Comparison of ENCODE assay signal across 8 cellular contexts in genomic region chr16:1379054-1379862, GRCh38.
A peak's percentile ranks its signal among the peaks of the same experiment; 100 is the strongest.
DNase-seq lines count a peak whose midpoint lies in the region; ATAC-seq and TF ChIP-seq lines count a peak whose summit lies in the region.

No MANE protein-coding gene starts in this region.

- POLR2A ChIA-PET in RWPE1 (lab: Yijun Ruan, JAX; ENCODE audit: low non-redundant PET), result interaction anchor here (0.6 kb wide), 2 partner anchors 19 to 1632 kb away, joined by 3 read pairs; no protein-coding TSS in a partner anchor

- H3K4me3 ChIP-seq in GM12864 (ENCODE audit: low read depth, low read length), result peak overlapping the region; percentile 62
- H3K4me3 ChIP-seq in neutrophil (ENCODE audit: low read depth in 1 of 2, low read length in 1 of 2), result peak overlapping the region; percentile 40 to 65
- H3K4me3 ChIP-seq in subcutaneous abdominal adipose tissue (ENCODE audit: low read depth in 1 of 5, low read length in 5 of 5), result peak overlapping the region in 3 of 5 donors; percentile 47 to 63 (median 51)

- TF ChIP-seq CTCF in GM12864 (IDR thresholded peaks at IDR 0.05; ENCODE audit: low read depth, low read length, missing control alignments) (no peak), RWPE1 (conservative IDR thresholded peaks at IDR 0.05; ENCODE audit: low read depth) (no peak), neutrophil (IDR thresholded peaks at IDR 0.05) (no peak)

- CTCF ChIA-PET in RWPE1 (lab: Yijun Ruan, JAX), result interaction anchor here (0.5 to 2.3 kb wide), 2 partner anchors 16 to 199 kb away, joined by 4 to 7 read pairs; no protein-coding TSS in a partner anchor

- H3K9ac ChIP-seq in subcutaneous abdominal adipose tissue (ENCODE audit: low read length in 5 of 5), result peak overlapping the region in 4 of 5 donors; percentile 68 to 88 (median 79)

- H3K4me1 ChIP-seq in neutrophil (ENCODE audit: control insufficient read depth in 1 of 2, insufficient read depth in 1 of 2, low read depth in 1 of 2, low read length in 1 of 2) (peaks cover 8 to 21% of the 10 kb centered on the region in 2 experiments), subcutaneous abdominal adipose tissue (ENCODE audit: control insufficient read depth in 5 of 5, insufficient read depth in 5 of 5, low read length in 5 of 5) (peaks cover 5 to 36% (median 21%) of the 10 kb centered on the region in 5 donors)

- DNase-seq in GM12864 (ENCODE audit: low read depth), result no peak
- peak; percentile 84 for DNase-seq in RWPE1 (ENCODE audit: low spot score)
- DNase-seq in activated gamma-delta T cell treated with Interleukin-2 at 50 U/mL for 16 hours, result peak; percentile 50
- peak; percentile 22 for DNase-seq in foreskin melanocyte

- H3K9me3 ChIP-seq in neutrophil (no peaks in the 10 kb centered on the region), subcutaneous abdominal adipose tissue (ENCODE audit: control insufficient read depth in 5 of 5, low read length in 5 of 5) (no peaks in the 10 kb centered on the region)

- ATAC-seq in HG03175 (IDR thresholded peaks at IDR 0.05; ENCODE audit: unreplicated experiment) (peak; percentile 54), GM19324 (IDR thresholded peaks at IDR 0.05; ENCODE audit: low FRiP score, unreplicated experiment) (no peak)

- H3K27ac ChIP-seq in RWPE1, result peak overlapping the region; percentile 83
- H3K27ac ChIP-seq in neutrophil, result peak overlapping the region; percentile 56
- H3K27ac ChIP-seq in subcutaneous abdominal adipose tissue (ENCODE audit: low read depth, low read length), result peak overlapping the region; percentile 99

- H3K27me3 ChIP-seq in neutrophil (peaks cover 16% of the 10 kb centered on the region), subcutaneous abdominal adipose tissue (ENCODE audit: control insufficient read depth in 5 of 5, insufficient read depth in 4 of 5, low read length in 5 of 5) (no peaks in the 10 kb centered on the region)

- H3K36me3 ChIP-seq in neutrophil, result peaks cover 87% of the 10 kb centered on the region
- H3K36me3 ChIP-seq in subcutaneous abdominal adipose tissue (ENCODE audit: control insufficient read depth in 5 of 5, insufficient read depth in 5 of 5, low read length in 5 of 5), result peaks cover 0 to 52% (median 38%) of the 10 kb centered on the region in 5 donors
